ENCODE assay signal across 10 cellular contexts in the genomic region with DNA sequence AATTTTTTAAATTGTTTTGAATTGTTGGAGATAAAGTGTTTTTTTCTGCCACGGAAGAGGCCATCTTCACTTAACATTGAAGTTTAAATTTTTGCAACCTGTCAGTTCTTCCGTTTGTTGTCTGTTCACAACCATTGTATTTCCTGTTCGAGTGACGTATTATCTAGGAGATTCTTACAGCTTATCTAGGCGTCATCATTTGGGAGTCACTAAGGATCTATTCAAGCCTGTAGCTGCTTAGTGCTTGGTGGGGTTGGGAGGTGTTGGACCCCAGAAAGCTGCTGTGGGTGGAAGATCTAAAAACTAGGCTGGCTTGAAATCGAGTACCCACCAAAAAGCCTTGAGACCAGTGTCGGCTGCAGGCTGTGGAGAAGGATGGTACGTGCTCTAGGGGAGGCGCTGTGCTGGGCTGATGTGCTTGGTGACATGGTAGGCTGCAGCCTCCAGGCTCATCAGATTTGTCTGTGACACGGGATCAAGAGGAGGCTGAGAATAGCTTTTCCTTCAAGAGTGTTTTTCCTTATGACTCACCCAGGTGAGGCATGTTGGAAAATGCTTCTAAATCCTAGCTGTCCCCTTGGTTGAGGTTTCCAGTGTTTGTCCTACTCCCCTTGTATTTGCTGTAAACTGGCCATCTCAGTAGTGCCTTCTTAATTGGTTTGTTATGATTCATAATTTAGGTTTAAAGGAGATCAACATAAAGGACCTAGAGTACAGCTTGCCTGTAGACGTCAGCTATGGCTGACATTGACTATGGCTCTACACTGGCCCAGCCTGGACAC. TPM values are rescaled to one million over a fixed set of nuclear protein-coding genes. Genes with fewer than 3 reads are reported as not detected.
DNase-seq lines count a peak whose midpoint lies in the region; ATAC-seq and TF ChIP-seq lines count a peak whose summit lies in the region.
"Had no signal": no experiment of that assay in that cellular context is flagged by ENCODE, and none has a peak within 500 bp of the region (broad histone marks: within the 10 kb centered on the region; RNA-seq: fewer than 3 reads in every experiment).

No MANE protein-coding gene starts in this region.

- H3K27me3 Mint-ChIP-seq in CD4-positive, alpha-beta memory T cell: no peaks in the 10 kb centered on the region
- H3K27me3 Mint-ChIP-seq in activated naive CD8-positive, alpha-beta T cell treated with anti-CD3 and anti-CD28 coated beads, Interleukin-2, amount 50 U/mL, for 24 hours: no peaks in the 10 kb centered on the region

- H3K27ac Mint-ChIP-seq in CD4-positive, alpha-beta memory T cell: peak overlapping the region; percentile 92 to 98 (median 96)
- peak overlapping the region; percentile 44 for H3K27ac Mint-ChIP-seq in activated naive CD8-positive, alpha-beta T cell treated with anti-CD3 and anti-CD28 coated beads, Interleukin-2, amount 50 U/mL, for 24 hours

- H3K36me3 ChIP-seq in CD4-positive, alpha-beta memory T cell (ENCODE audit: insufficient read depth, low read length): peaks cover 12% of the 10 kb centered on the region
- H3K36me3 ChIP-seq in lung (ENCODE audit: control insufficient read depth in 2 of 2, insufficient read depth in 2 of 2, low read length in 2 of 2): peaks cover 21 to 27% of the 10 kb centered on the region in 2 donors

- H3K4me3 Mint-ChIP-seq in CD4-positive, alpha-beta memory T cell: peak overlapping the region; percentile 81 to 92 (median 84)
- H3K4me3 Mint-ChIP-seq in activated naive CD8-positive, alpha-beta T cell treated with anti-CD3 and anti-CD28 coated beads, Interleukin-2, amount 50 U/mL, for 24 hours: no peak overlapping the region

- H3K4me3 ChIP-seq in CD4-positive, alpha-beta memory T cell (ENCODE audit: low read length in 2 of 2): peak overlapping the region in 1 of 2 donors; percentile 35
- no peak overlapping the region for H3K4me3 ChIP-seq in lung

- H3K27me3 ChIP-seq in CD4-positive, alpha-beta memory T cell (ENCODE audit: insufficient read depth, low read length): no peaks in the 10 kb centered on the region
- no peaks in the 10 kb centered on the region for H3K27me3 ChIP-seq in lung (ENCODE audit: control insufficient read depth, insufficient read depth)

- peaks cover 30 to 45% (median 35%) of the 10 kb centered on the region in 4 donors for H3K4me1 Mint-ChIP-seq in CD4-positive, alpha-beta memory T cell
- peaks cover 17% of the 10 kb centered on the region for H3K4me1 Mint-ChIP-seq in activated naive CD8-positive, alpha-beta T cell treated with anti-CD3 and anti-CD28 coated beads, Interleukin-2, amount 50 U/mL, for 24 hours

- peak overlapping the region; percentile 62 for H3K27ac ChIP-seq in CD4-positive, alpha-beta memory T cell (ENCODE audit: low read depth, low read length)
- H3K27ac ChIP-seq in lung (ENCODE audit: low read depth in 1 of 2, low read length in 1 of 2): peak overlapping the region in 1 of 2 donors; percentile 44

- no peak for TF ChIP-seq CTCF in lung (IDR thresholded peaks at IDR 0.05; ENCODE audit: control extremely low read depth, extremely low read depth)

- no peaks in the 10 kb centered on the region for H3K9me3 Mint-ChIP-seq in CD4-positive, alpha-beta memory T cell
- no peaks in the 10 kb centered on the region for H3K9me3 Mint-ChIP-seq in activated naive CD8-positive, alpha-beta T cell treated with anti-CD3 and anti-CD28 coated beads, Interleukin-2, amount 50 U/mL, for 24 hours

- peaks cover 5 to 31% of the 10 kb centered on the region in 2 donors for H3K36me3 Mint-ChIP-seq in CD4-positive, alpha-beta memory T cell
- H3K36me3 Mint-ChIP-seq in activated naive CD8-positive, alpha-beta T cell treated with anti-CD3 and anti-CD28 coated beads, Interleukin-2, amount 50 U/mL, for 24 hours (ENCODE audit: low read depth): peaks cover 8% of the 10 kb centered on the region

- POLR2A ChIA-PET in CD4-positive, alpha-beta memory T cell (lab: Charles Lee; ENCODE audit: partially characterized antibody): interaction anchor here (1.2 to 4.5 kb wide), 12 partner anchors 9 to 140 kb away, joined by 3 to 61 read pairs (median 5); a partner anchor contains a TSS

- DNase-seq in CD4-positive, alpha-beta memory T cell: peak; percentile 38 to 66 (median 58)
- peak; percentile 23 for DNase-seq in NCI-H2029 (lab: John Stamatoyannopoulos, UW)
- no peak for DNase-seq in activated naive CD8-positive, alpha-beta T cell treated with anti-CD3 and anti-CD28 coated beads, Interleukin-2, amount 50 U/mL, for 24 hours
- no peak for DNase-seq in lung (ENCODE audit: low spot score)
- no peak for DNase-seq in hippocampal formation (lab: John Stamatoyannopoulos, UW)
- DNase-seq in NCI-H526 (lab: John Stamatoyannopoulos, UW): no peak
- no peak for DNase-seq in stimulated activated CD4-positive, alpha-beta T cell treated with anti-CD3 and anti-CD28 coated beads, Interleukin-12 subunit alpha, Interleukin-12 subunit beta, amount 100 ng/mL, for 4 hours
- DNase-seq: cortex of kidney had no signal

- H3K9me3 ChIP-seq in CD4-positive, alpha-beta memory T cell (ENCODE audit: control insufficient read depth in 1 of 2, low read length in 2 of 2): no peaks in the 10 kb centered on the region
- H3K9me3 ChIP-seq in lung (ENCODE audit: control insufficient read depth in 2 of 2, insufficient read depth in 1 of 2, low read length in 1 of 2): peaks cover 0 to 2% of the 10 kb centered on the region in 2 donors
- H3K9me3 ChIP-seq: SK-N-SH had no signal

- 83% methylated on average over 11 of the region's 11 CpGs for WGBS in lung, 2 donors

- peaks cover 42% of the 10 kb centered on the region for H3K4me1 ChIP-seq in CD4-positive, alpha-beta memory T cell (ENCODE audit: insufficient read depth, low read length)
- peaks cover 1% of the 10 kb centered on the region in 2 donors for H3K4me1 ChIP-seq in lung (ENCODE audit: control insufficient read depth in 2 of 2, insufficient read depth in 2 of 2, low read length in 2 of 2)

- intact Hi-C loops in CD4-positive, alpha-beta memory T cell (cut with micrococcal nuclease): loop anchor here (1.0 to 5.0 kb wide), 7 partner anchors 21 to 265 kb away; a partner anchor contains a TSS

- CTCF ChIA-PET in CD4-positive, alpha-beta memory T cell (lab: Charles Lee; ENCODE audit: partially characterized antibody): interaction anchor here (0.8 to 14.0 kb wide), 37 partner anchors 8 to 251 kb away, joined by 3 to 348 read pairs (median 5); a partner anchor contains a TSS

- ATAC-seq in activated naive CD8-positive, alpha-beta T cell treated with anti-CD3 and anti-CD28 coated beads, Interleukin-2, amount 50 U/mL, for 24 hours: no peak
- ATAC-seq in lung (ENCODE audit: insufficient read depth, low FRiP score): peak; percentile 22
- no peak for ATAC-seq in GM19455 (IDR thresholded peaks at IDR 0.05; ENCODE audit: unreplicated experiment)

RNA-seq across cellular contexts. Expression of a gene that starts 57.8 kb away (rescaled TPM):
- 10 to 100 TPM; 18.3 to 18.4 TPM for total RNA-seq in CD4-positive, alpha-beta memory T cell
- 1 to 10 TPM; 2.5 to 8.3 TPM for polyA plus RNA-seq in CD4-positive, alpha-beta memory T cell
- total RNA-seq in lung: 10 to 100 TPM in 1 of 2 donors, 1 to 10 TPM in 1; 6.9 to 19.0 TPM
- polyA plus RNA-seq in lung: 1 to 10 TPM; 3.4 to 7.1 TPM

Comparison
In these comparisons a context has a peak if more than half of its experiments do, and no peak if none do; other contexts are left out.
1. DNase-seq: peak in CD4-positive, alpha-beta memory T cell (5 of 5) and NCI-H2029 (single experiment); none in activated naive CD8-positive, alpha-beta T cell treated with anti-CD3 and anti-CD28 coated beads, Interleukin-2, amount 50 U/mL, for 24 hours (single experiment), lung (single experiment), hippocampal formation (0 of 2), NCI-H526 (0 of 2) and stimulated activated CD4-positive, alpha-beta T cell treated with anti-CD3 and anti-CD28 coated beads, Interleukin-12 subunit alpha, Interleukin-12 subunit beta, amount 100 ng/mL, for 4 hours (single experiment).